Comparison of ENCODE assay signal across 8 cellular contexts in genomic region chr17:42609182-42609813, GRCh38. TPM values are rescaled to one million over a fixed set of nuclear protein-coding genes. Genes with fewer than 3 reads are reported as not detected.
DNase-seq lines count a peak whose midpoint lies in the region; ATAC-seq, FAIRE-seq and TF ChIP-seq lines count a peak whose summit lies in the region.

A gene with protein sequence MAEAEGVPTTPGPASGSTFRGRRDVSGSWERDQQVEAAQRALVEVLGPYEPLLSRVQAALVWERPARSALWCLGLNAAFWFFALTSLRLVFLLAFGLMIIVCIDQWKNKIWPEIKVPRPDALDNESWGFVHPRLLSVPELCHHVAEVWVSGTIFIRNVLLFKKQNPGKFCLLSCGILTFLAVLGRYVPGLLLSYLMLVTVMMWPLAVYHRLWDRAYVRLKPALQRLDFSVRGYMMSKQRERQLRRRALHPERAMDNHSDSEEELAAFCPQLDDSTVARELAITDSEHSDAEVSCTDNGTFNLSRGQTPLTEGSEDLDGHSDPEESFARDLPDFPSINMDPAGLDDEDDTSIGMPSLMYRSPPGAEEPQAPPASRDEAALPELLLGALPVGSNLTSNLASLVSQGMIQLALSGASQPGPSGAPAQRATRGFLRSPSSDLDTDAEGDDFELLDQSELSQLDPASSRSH (minus strand): TSS chr17:42609374. CDS start chr17:42609324, 50 bp downstream.
Gene TUBG1 (plus strand): TSS chr17:42609683. CDS start chr17:42609738, 55 bp downstream.

- peak within 1 kb of the TSS; percentile 93 for H3K4me3 ChIP-seq in HUES64 (ENCODE audit: low read length)
- H3K4me3 ChIP-seq in OCI-LY1 (ENCODE audit: low read depth, low read length, poor library complexity, severe bottlenecking): peak within 1 kb of the TSS; percentile 81

- peak within 1 kb of the TSS; percentile 79 for H3K4me2 ChIP-seq in OCI-LY1 (ENCODE audit: low read length)

- H3K4me1 ChIP-seq in HUES64 (ENCODE audit: insufficient read depth, low read length): peaks cover 11% of the 10 kb centered on the region
- peaks cover 44% of the 10 kb centered on the region for H3K4me1 ChIP-seq in OCI-LY1 (ENCODE audit: insufficient read depth, low read length, severe bottlenecking)

- no peaks in the 10 kb centered on the region for H4K20me1 ChIP-seq in OCI-LY1 (ENCODE audit: insufficient read depth, low read length)

- H2AFZ ChIP-seq in OCI-LY1 (ENCODE audit: low read length): no peak within 1 kb of the TSS

- no peak for FAIRE-seq in D721Med (lab: Jason Lieb, UNC)

- DNase-seq in D721Med (ENCODE audit: insufficient read length, low spot score) (peak; percentile 94), mesenteric fat pad (ENCODE audit: low spot score) (peak; percentile 100)
- DNase-seq in activated CD8-positive, alpha-beta memory T cell treated with anti-CD3 and anti-CD28 coated beads, Interleukin-2, amount 50 U/mL, for 4 hours: peak; percentile 99
- DNase-seq in stimulated activated CD8-positive, alpha-beta memory T cell treated with anti-CD3 and anti-CD28 coated beads, Interleukin-15, amount 100 ng/mL, for 24 hours (ENCODE audit: low read depth): peak; percentile 97

- H3K79me2 ChIP-seq in OCI-LY1 (ENCODE audit: insufficient read depth, low read length): peaks cover 50% of the 10 kb centered on the region

- no peaks in the 10 kb centered on the region for H3K9me2 ChIP-seq in OCI-LY1 (ENCODE audit: low read depth, low read length)

- peak; percentile 82 for ATAC-seq in GM21447 (IDR thresholded peaks at IDR 0.05; ENCODE audit: unreplicated experiment)

- WGBS in HUES64: under 1% methylated on average over 66 of the region's 66 CpGs

- H3K9me3 ChIP-seq in HUES64 (ENCODE audit: insufficient read depth, low read depth, low read length) (no peaks in the 10 kb centered on the region), OCI-LY1 (ENCODE audit: low read length) (no peaks in the 10 kb centered on the region)

- H3K27ac ChIP-seq in HUES64 (ENCODE audit: low read depth, low read length) (peak within 1 kb of the TSS; percentile 78), OCI-LY1 (ENCODE audit: low read depth, low read length, poor library complexity, severe bottlenecking) (peak within 1 kb of the TSS; percentile 81)

- in situ Hi-C loops in endometrial microvascular endothelial cells (cut with HindIII; ENCODE audit: inconsistent ontology term, low pct_unique_long_range_greater_than_20kb, low sequenced_read_pairs): loop anchor here (10.0 kb wide), 1 partner anchor 76 kb away; the partner anchor contains the start of genes CCR10 and CNTNAP1

- TF ChIP-seq CTCF in D721Med (IDR thresholded peaks at IDR 0.05; ENCODE audit: insufficient read depth, missing control alignments) (no peak), OCI-LY1 (IDR thresholded peaks at IDR 0.05; ENCODE audit: low read length) (no peak)

- H3K9ac ChIP-seq in HUES64 (ENCODE audit: low read depth, low read length) (peak within 1 kb of the TSS; percentile 86), OCI-LY1 (ENCODE audit: low read length) (peak within 1 kb of the TSS; percentile 87)

- no peaks in the 10 kb centered on the region for H3K27me3 ChIP-seq in HUES64 (ENCODE audit: insufficient read depth, low read length)
- no peaks in the 10 kb centered on the region for H3K27me3 ChIP-seq in OCI-LY1 (ENCODE audit: insufficient read depth, low read length)

- H3K36me3 ChIP-seq in HUES64 (ENCODE audit: insufficient read depth, low read length) (peaks cover 31% of the 10 kb centered on the region), OCI-LY1 (ENCODE audit: insufficient read depth, low read length) (peaks cover 26% of the 10 kb centered on the region; the same call in 1 of the 2 replicates)

- H3F3A ChIP-seq in OCI-LY1 (ENCODE audit: insufficient read depth, low read length): peaks cover 8% of the 10 kb centered on the region

RNA-seq across cellular contexts. Expression of the first gene that starts in this region (rescaled TPM):
- polyA plus RNA-seq in HUES64 (2013, experiment 1 of 2): 14.1 TPM
- polyA plus RNA-seq in HUES64 (2013, experiment 2 of 2): 15.1 TPM
- total RNA-seq in endometrial microvascular endothelial cells (ENCODE audit: inconsistent ontology term): 65.9 TPM
- 63.9 TPM for total RNA-seq in mesenteric fat pad

RNA-seq across cellular contexts. Expression of gene TUBG1, which starts in this region (rescaled TPM):
- 72.8 TPM for polyA plus RNA-seq in HUES64 (2013, experiment 1 of 2)
- polyA plus RNA-seq in HUES64 (2013, experiment 2 of 2): 88.4 TPM
- total RNA-seq in endometrial microvascular endothelial cells (ENCODE audit: inconsistent ontology term) (137 TPM), mesenteric fat pad (45.2 TPM)

Comparison
In these comparisons a context has a peak if more than half of its experiments do, and no peak if none do; other contexts are left out.
1. Peak in every context shown above with its lines: DNase-seq, ATAC-seq, H3K4me3 ChIP-seq and H3K27ac ChIP-seq.